Comparison of ENCODE assay signal across 9 cellular contexts in the genomic region with DNA sequence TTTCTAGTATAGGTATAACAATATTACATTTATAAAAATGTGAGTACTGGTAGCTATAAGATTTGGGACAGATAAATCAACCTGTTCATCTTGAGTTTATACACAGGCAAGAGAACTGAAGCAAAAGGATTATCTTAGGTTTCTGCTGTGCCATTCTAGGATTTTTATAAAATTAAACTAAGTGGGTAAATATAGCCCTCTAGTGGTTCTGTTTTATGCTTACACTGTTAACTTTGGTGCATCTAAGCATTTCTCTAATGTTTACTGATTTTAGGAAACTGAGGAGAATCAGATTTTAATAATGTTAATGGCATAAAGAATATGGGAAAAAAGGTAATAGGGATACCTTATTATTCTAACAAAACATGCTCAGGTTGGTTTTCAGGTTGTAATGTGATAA. TPM values are rescaled to one million over a fixed set of nuclear protein-coding genes. Genes with fewer than 3 reads are reported as not detected.
A peak's percentile ranks its signal among the peaks of the same experiment; 100 is the strongest.
DNase-seq lines count a peak whose midpoint lies in the region; ATAC-seq and TF ChIP-seq lines count a peak whose summit lies in the region.
"Had no signal": no experiment of that assay in that cellular context is flagged by ENCODE, and none has a peak within 500 bp of the region (broad histone marks: within the 10 kb centered on the region; RNA-seq: fewer than 3 reads in every experiment).

No MANE protein-coding gene starts in this region.

- DNase-seq in COR-L47 (lab: John Stamatoyannopoulos, UW) (peak; percentile 1), NOMO-1 treated with DMSO at 0.1 percent for 48 hours (lab: John Stamatoyannopoulos, UW; ENCODE audit: unreplicated experiment) (peak; percentile 26), erythroblast (lab: John Stamatoyannopoulos, UW) (peak; percentile 26 to 43), renal cortical epithelial cell (ENCODE audit: low read depth) (peak; percentile 25)
- DNase-seq in activated T-cell treated with anti-CD3 and anti-CD28 coated beads, Interleukin-2, amount 50 U/mL, for 1 hour = no peak

- ATAC-seq in GM21390 (IDR thresholded peaks at IDR 0.05; ENCODE audit: unreplicated experiment) = peak; percentile 66
- ATAC-seq in HG03469 (IDR thresholded peaks at IDR 0.05; ENCODE audit: unreplicated experiment) = no peak
- no peak for ATAC-seq in HG02852 (IDR thresholded peaks at IDR 0.05; ENCODE audit: unreplicated experiment)

- TF ChIP-seq POLR2A in erythroblast (IDR thresholded peaks at IDR 0.05; ENCODE audit: low read length) = no peak

RNA-seq across cellular contexts. Expression of a gene that starts 1.1 kb away (rescaled TPM):
- 0.15 TPM in 1 of 2 replicates, not detected in the other for total RNA-seq in renal cortical epithelial cell
- total RNA-seq: LHCN-M2 had no signal

RNA-seq across cellular contexts. Expression of a gene that starts 11.2 kb away (rescaled TPM):
- total RNA-seq in renal cortical epithelial cell = 3.0 and 5.6 TPM in 2 replicates

RNA-seq across cellular contexts. Expression of a gene that starts 21.2 kb away (rescaled TPM):
- 0.15 TPM in 1 of 2 replicates, not detected in the other for total RNA-seq in renal cortical epithelial cell
- total RNA-seq: LHCN-M2 had no signal

RNA-seq across cellular contexts. Expression of a gene that starts 24.9 kb away (rescaled TPM):
- total RNA-seq in renal cortical epithelial cell = 29.7 and 356 TPM in 2 replicates
